Comparison of ENCODE assay signal across 14 cellular contexts in the genomic region with DNA sequence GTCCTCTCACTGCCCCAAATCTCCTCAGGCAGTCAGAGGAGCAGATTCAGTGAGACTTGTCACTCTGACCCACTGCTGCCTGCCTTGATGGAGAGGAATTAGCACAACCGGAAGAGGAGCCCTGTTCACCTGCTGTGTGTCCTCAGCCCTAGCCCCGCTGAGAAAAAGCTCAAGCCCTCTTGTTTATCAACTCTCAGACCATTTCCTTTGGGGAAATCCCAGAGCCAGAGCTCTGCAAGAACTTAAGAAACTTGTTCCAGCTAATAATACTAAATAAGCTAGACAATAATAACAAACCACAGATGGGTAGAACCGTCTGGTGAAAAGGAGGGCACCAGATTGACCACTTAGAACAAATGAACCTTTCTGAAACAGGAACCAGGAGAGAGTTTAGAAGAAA. TPM values are rescaled to one million over a fixed set of nuclear protein-coding genes. Genes with fewer than 3 reads are reported as not detected.
DNase-seq lines count a peak whose midpoint lies in the region; ATAC-seq and TF ChIP-seq lines count a peak whose summit lies in the region.
"Had no signal": no experiment of that assay in that cellular context is flagged by ENCODE, and none has a peak within 500 bp of the region (broad histone marks: within the 10 kb centered on the region; RNA-seq: fewer than 3 reads in every experiment).

No MANE protein-coding gene starts in this region.

- H3K4me3 ChIP-seq in heart left ventricle (no peak overlapping the region), right atrium auricular region (no peak overlapping the region)
- H3K4me3 ChIP-seq: upper lobe of left lung had no signal

- peaks cover 36% of the 10 kb centered on the region for H3K4me1 Mint-ChIP-seq in stimulated activated memory B cell treated with anti-CD40 and anti-IgM and Interleukin-4, amounts not matched to agents 10 μg/mL and 1 μg/mL and 100 μg/mL, for 72 hours
- H3K4me1 Mint-ChIP-seq: nephron had no signal

- no peaks in the 10 kb centered on the region for H3K36me3 Mint-ChIP-seq in stimulated activated memory B cell treated with anti-CD40 and anti-IgM and Interleukin-4, amounts not matched to agents 10 μg/mL and 1 μg/mL and 100 μg/mL, for 72 hours

- TF ChIP-seq POLR2A in heart left ventricle (IDR thresholded peaks at IDR 0.05) (no peak), Raji (IDR thresholded peaks at IDR 0.05; ENCODE audit: insufficient read depth, low read depth, low read length) (peak; percentile 57; the same call in 1 of the 2 replicates)

- ATAC-seq in heart left ventricle (peak in 1 of 4 donors; percentile 49), HG02885 (IDR thresholded peaks at IDR 0.05; ENCODE audit: poor library complexity, unreplicated experiment) (peak; percentile 86)
- ATAC-seq in stimulated activated memory B cell treated with anti-CD40 and anti-IgM and Interleukin-4, amounts not matched to agents 10 μg/mL and 1 μg/mL and 100 μg/mL, for 72 hours: peak; percentile 91

- H3K27me3 Mint-ChIP-seq in stimulated activated memory B cell treated with anti-CD40 and anti-IgM and Interleukin-4, amounts not matched to agents 10 μg/mL and 1 μg/mL and 100 μg/mL, for 72 hours: no peaks in the 10 kb centered on the region

- H3K4me1 ChIP-seq in heart left ventricle: peaks cover 0 to 21% (median 9%) of the 10 kb centered on the region in 12 donors
- H3K4me1 ChIP-seq in right atrium auricular region: peaks cover 0 to 11% of the 10 kb centered on the region in 2 donors

- H3K9me3 ChIP-seq in heart left ventricle (peaks cover 0 to 25% (median 3%) of the 10 kb centered on the region in 12 donors), right atrium auricular region (peaks cover 0 to 8% of the 10 kb centered on the region in 2 donors)

- no peaks in the 10 kb centered on the region for H3K36me3 ChIP-seq in heart left ventricle
- no peaks in the 10 kb centered on the region for H3K36me3 ChIP-seq in right atrium auricular region
- H3K36me3 ChIP-seq: upper lobe of left lung had no signal

- no peak overlapping the region for H3K4me3 Mint-ChIP-seq in stimulated activated memory B cell treated with anti-CD40 and anti-IgM and Interleukin-4, amounts not matched to agents 10 μg/mL and 1 μg/mL and 100 μg/mL, for 72 hours
- H3K4me3 Mint-ChIP-seq: activated T-helper 1 cell treated with anti-CD3 and anti-CD28 coated beads, Interleukin-12 subunit alpha, Interleukin-12 subunit beta, Interleukin-2, Interleukin-4 antibody, amounts not matched to agents 30 ng/mL and 10 ng/mL and 1 ng/mL, durations not matched to agents 14 hours and 24 hours and 36 hours; nephron; T-helper 1 cell treated with Interleukin-12 subunit alpha and Interleukin-12 subunit beta and Interleukin-4 antibody, amounts not matched to agents 30 μg/mL and 1 μg/mL, for 36 hours had no signal

- DNase-seq in heart left ventricle (no peak), right atrium auricular region (ENCODE audit: low spot score) (no peak), NCI-H1930 (lab: John Stamatoyannopoulos, UW) (no peak), NCI-H1105 treated with DMSO at 0.1 percent for 48 hours (lab: John Stamatoyannopoulos, UW) (no peak), HuH-7 (ENCODE audit: low spot score) (no peak)
- DNase-seq: NCI-H345; stimulated activated CD4-positive, alpha-beta T cell treated with anti-CD3 and anti-CD28 coated beads, Interleukin-2, amount 100 ng/mL, for 48 hours; upper lobe of left lung had no signal

- H3K27ac ChIP-seq in heart left ventricle (peak overlapping the region in 7 of 12 donors; percentile 12 to 68 (median 25)), right atrium auricular region (peak overlapping the region in 1 of 2 donors; percentile 14)
- H3K27ac ChIP-seq: upper lobe of left lung had no signal

- H3K9me3 Mint-ChIP-seq in stimulated activated memory B cell treated with anti-CD40 and anti-IgM and Interleukin-4, amounts not matched to agents 10 μg/mL and 1 μg/mL and 100 μg/mL, for 72 hours: peaks cover 6% of the 10 kb centered on the region

- peak overlapping the region; percentile 30 for H3K27ac Mint-ChIP-seq in stimulated activated memory B cell treated with anti-CD40 and anti-IgM and Interleukin-4, amounts not matched to agents 10 μg/mL and 1 μg/mL and 100 μg/mL, for 72 hours
- H3K27ac Mint-ChIP-seq: activated T-helper 1 cell treated with anti-CD3 and anti-CD28 coated beads, Interleukin-12 subunit alpha, Interleukin-12 subunit beta, Interleukin-2, Interleukin-4 antibody, amounts not matched to agents 30 ng/mL and 10 ng/mL and 1 ng/mL, durations not matched to agents 14 hours and 24 hours and 36 hours; nephron; T-helper 1 cell treated with Interleukin-12 subunit alpha and Interleukin-12 subunit beta and Interleukin-4 antibody, amounts not matched to agents 30 μg/mL and 1 μg/mL, for 36 hours had no signal

- no peaks in the 10 kb centered on the region for H3K27me3 ChIP-seq in heart left ventricle
- no peaks in the 10 kb centered on the region for H3K27me3 ChIP-seq in right atrium auricular region
- H3K27me3 ChIP-seq: upper lobe of left lung had no signal

- intact Hi-C loops in heart left ventricle (cut with DNase I): no loop called here

- 29 to 46% (median 42%) methylated on average over 3 of the region's 3 CpGs for WGBS in heart left ventricle, 4 donors

- TF ChIP-seq CTCF in heart left ventricle (IDR thresholded peaks at IDR 0.05) (no peak), right atrium auricular region (IDR thresholded peaks at IDR 0.05) (no peak)

RNA-seq across cellular contexts. Expression of gene ITGB1, which starts 37.7 kb away (rescaled TPM):
- total RNA-seq in heart left ventricle (1,000 to 10,000 TPM in 1 of 9 donors, 100 to 1,000 TPM in 8; 542 to 1,594 (median 701) TPM), right atrium auricular region (1,000 to 10,000 TPM in 1 of 2 donors, 100 to 1,000 TPM in 1; 454 to 1,054 TPM)
- polyA plus RNA-seq in heart left ventricle: 1,000 to 10,000 TPM in 1 of 2 donors, 100 to 1,000 TPM in 1; 150 to 1,693 TPM
